ENCODE assay signal across 8 cellular contexts in the genomic region with DNA sequence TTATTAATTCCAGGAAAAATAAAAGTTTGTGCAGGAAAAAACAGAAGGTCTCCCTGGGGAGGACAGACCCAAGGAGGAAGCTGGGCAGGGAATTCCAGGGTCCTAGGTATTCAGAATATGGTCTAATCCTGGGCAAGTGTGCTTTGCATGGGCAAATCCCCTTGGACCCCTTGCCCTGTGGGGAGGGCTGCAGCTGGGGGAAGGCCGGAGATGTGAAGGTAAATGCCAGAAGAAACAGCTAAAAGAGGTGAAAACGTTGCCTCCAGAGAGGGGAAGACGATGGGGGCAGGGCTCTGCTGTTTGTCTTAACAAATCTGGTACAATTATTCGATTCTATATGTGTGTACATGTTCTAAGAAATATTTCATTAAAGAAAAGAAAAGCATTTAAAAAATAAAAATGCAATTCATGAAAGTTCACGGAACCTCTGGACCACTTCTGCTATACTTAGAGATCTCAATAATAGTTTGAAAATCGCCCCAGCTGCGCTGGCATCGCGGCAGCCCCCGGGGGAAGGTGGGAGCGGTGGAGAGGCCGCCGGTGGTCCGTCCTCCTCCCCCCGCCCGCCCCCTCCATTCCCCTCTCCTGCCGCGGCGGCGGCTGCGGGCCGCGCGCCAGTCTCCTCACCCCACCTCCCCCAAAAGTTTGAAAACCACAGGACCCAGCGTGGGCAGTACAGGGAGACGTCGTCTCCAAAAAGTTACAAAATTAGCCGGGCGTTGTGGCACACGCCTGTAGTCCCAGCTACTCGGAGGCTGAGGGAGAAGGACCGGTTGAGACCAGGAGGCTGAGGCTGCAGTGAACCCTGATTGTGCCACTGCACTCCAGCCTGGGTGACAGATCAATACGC. TPM values are rescaled to one million over a fixed set of nuclear protein-coding genes. Genes with fewer than 3 reads are reported as not detected.
DNase-seq lines count a peak whose midpoint lies in the region; ATAC-seq and TF ChIP-seq lines count a peak whose summit lies in the region.

No MANE protein-coding gene starts in this region.

- ATAC-seq in heart right ventricle (peak in 5 of 8 donors; percentile 1 to 23 (median 7)), Right ventricle myocardium superior (ENCODE audit: poor library complexity) (no peak), left lobe of liver (peak; percentile 3), upper lobe of right lung (no peak)

- WGBS in heart right ventricle, 2 donors: 10% methylated on average over 33 of the region's 33 CpGs

- H3K36me3 ChIP-seq in heart right ventricle (no peaks in the 10 kb centered on the region), upper lobe of right lung (no peaks in the 10 kb centered on the region)

- H3K36me3 Mint-ChIP-seq in activated T-helper 2 cell treated with anti-CD3 and anti-CD28 coated beads, Interferon-gamma antibody, Interleukin-2, Interleukin-4, amounts not matched to agents 10 μg/mL and 5 μg/mL and 100 μg/mL, durations not matched to agents 14 hours and 24 hours and 36 hours (ENCODE audit: low read depth): no peaks in the 10 kb centered on the region

- peaks cover 0 to 45% (median 0%) of the 10 kb centered on the region in 7 donors for H3K27me3 ChIP-seq in heart right ventricle
- H3K27me3 ChIP-seq in upper lobe of right lung: no peaks in the 10 kb centered on the region

- peaks cover 29% of the 10 kb centered on the region for H3K27me3 Mint-ChIP-seq in activated T-helper 2 cell treated with anti-CD3 and anti-CD28 coated beads, Interferon-gamma antibody, Interleukin-2, Interleukin-4, amounts not matched to agents 10 μg/mL and 5 μg/mL and 100 μg/mL, durations not matched to agents 14 hours and 24 hours and 36 hours (ENCODE audit: low read depth)

- DNase-seq in heart right ventricle (no peak), Right ventricle myocardium superior (no peak), left lobe of liver (ENCODE audit: low spot score) (no peak), upper lobe of right lung (no peak), AG08396 (ENCODE audit: low spot score) (no peak), occipital lobe (lab: John Stamatoyannopoulos, UW) (no peak)
- no peak for DNase-seq in activated T-helper 2 cell treated with anti-CD3 and anti-CD28 coated beads, Interferon-gamma antibody, Interleukin-2, Interleukin-4, amounts not matched to agents 10 μg/mL and 5 μg/mL and 100 μg/mL, durations not matched to agents 14 hours and 24 hours and 36 hours (ENCODE audit: low spot score)
- no peak for DNase-seq in stimulated activated CD4-positive, alpha-beta T cell treated with anti-CD3 and anti-CD28 coated beads, Interleukin-2, amount 100 ng/mL, for 24 hours

- H3K9me3 ChIP-seq in heart right ventricle (no peaks in the 10 kb centered on the region), upper lobe of right lung (no peaks in the 10 kb centered on the region)

- H3K27ac ChIP-seq in heart right ventricle (peak overlapping the region; percentile 78 to 88 (median 84)), upper lobe of right lung (peak overlapping the region; percentile 82)

- H3K9me3 Mint-ChIP-seq in activated T-helper 2 cell treated with anti-CD3 and anti-CD28 coated beads, Interferon-gamma antibody, Interleukin-2, Interleukin-4, amounts not matched to agents 10 μg/mL and 5 μg/mL and 100 μg/mL, durations not matched to agents 14 hours and 24 hours and 36 hours: no peaks in the 10 kb centered on the region

- intact Hi-C loops in heart right ventricle (cut with DNase I) (no loop called here), Right ventricle myocardium superior (cut with DNase I) (no loop called here), upper lobe of right lung (cut with DNase I) (no loop called here)
- intact Hi-C loops in activated T-helper 2 cell treated with anti-CD3 and anti-CD28 coated beads, Interferon-gamma antibody, Interleukin-2, Interleukin-4, amounts not matched to agents 10 μg/mL and 5 μg/mL and 100 μg/mL, durations not matched to agents 14 hours and 24 hours and 36 hours (cut with micrococcal nuclease): loop anchor here (5.0 kb wide), 1 partner anchor 55 kb away; a partner anchor contains a TSS

- H3K4me3 Mint-ChIP-seq in activated T-helper 2 cell treated with anti-CD3 and anti-CD28 coated beads, Interferon-gamma antibody, Interleukin-2, Interleukin-4, amounts not matched to agents 10 μg/mL and 5 μg/mL and 100 μg/mL, durations not matched to agents 14 hours and 24 hours and 36 hours (ENCODE audit: low read depth): peak overlapping the region; percentile 80

- H3K4me1 ChIP-seq in heart right ventricle (peaks cover 14 to 33% (median 18%) of the 10 kb centered on the region in 9 donors), upper lobe of right lung (peaks cover 20% of the 10 kb centered on the region)

- H3K27ac Mint-ChIP-seq in activated T-helper 2 cell treated with anti-CD3 and anti-CD28 coated beads, Interferon-gamma antibody, Interleukin-2, Interleukin-4, amounts not matched to agents 10 μg/mL and 5 μg/mL and 100 μg/mL, durations not matched to agents 14 hours and 24 hours and 36 hours: no peak overlapping the region

- peaks cover 22% of the 10 kb centered on the region for H3K4me1 Mint-ChIP-seq in activated T-helper 2 cell treated with anti-CD3 and anti-CD28 coated beads, Interferon-gamma antibody, Interleukin-2, Interleukin-4, amounts not matched to agents 10 μg/mL and 5 μg/mL and 100 μg/mL, durations not matched to agents 14 hours and 24 hours and 36 hours (ENCODE audit: low read depth)

- no peak for TF ChIP-seq CTCF in heart right ventricle (IDR thresholded peaks at IDR 0.05)
- TF ChIP-seq CTCF in upper lobe of right lung (IDR thresholded peaks at IDR 0.05): no peak

- H3K4me3 ChIP-seq in heart right ventricle: peak overlapping the region in 9 of 10 donors; percentile 49 to 81 (median 69)
- peak overlapping the region; percentile 57 for H3K4me3 ChIP-seq in upper lobe of right lung

RNA-seq across cellular contexts. Expression of a gene that starts 1.5 kb away (rescaled TPM):
- total RNA-seq in heart right ventricle (10 to 100 TPM; 16.8 to 26.2 (median 21.6) TPM), Right ventricle myocardium superior (19.1 TPM), left lobe of liver (6.3 TPM), upper lobe of right lung (19.9 TPM), occipital lobe (15.0 TPM)
- 10 to 100 TPM; 13.4 to 37.5 TPM for polyA plus RNA-seq in heart right ventricle
- 10.1 and 13.3 TPM in 2 replicates for total RNA-seq in activated T-helper 2 cell treated with anti-CD3 and anti-CD28 coated beads, Interferon-gamma antibody, Interleukin-2, Interleukin-4, amounts not matched to agents 10 μg/mL and 5 μg/mL and 100 μg/mL, durations not matched to agents 14 hours and 24 hours and 36 hours

RNA-seq across cellular contexts. Expression of a gene that starts 16.4 kb away (rescaled TPM):
- total RNA-seq in heart right ventricle: 1 to 10 TPM in 2 of 10 donors, under 1 TPM in 8; 0.25 to 1.5 (median 0.78) TPM
- polyA plus RNA-seq in heart right ventricle: under 1 TPM; 0.04 to 0.22 TPM
- total RNA-seq in Right ventricle myocardium superior: 0.46 TPM
- total RNA-seq in activated T-helper 2 cell treated with anti-CD3 and anti-CD28 coated beads, Interferon-gamma antibody, Interleukin-2, Interleukin-4, amounts not matched to agents 10 μg/mL and 5 μg/mL and 100 μg/mL, durations not matched to agents 14 hours and 24 hours and 36 hours: 0.30 and 0.37 TPM in 2 replicates
- 1.2 TPM for total RNA-seq in left lobe of liver
- 0.75 TPM for total RNA-seq in upper lobe of right lung
- not detected for total RNA-seq in occipital lobe

RNA-seq across cellular contexts. Expression of a gene that starts 53.9 kb away (rescaled TPM):
- total RNA-seq in heart right ventricle (100 to 1,000 TPM in 1 of 10 donors, 10 to 100 TPM in 9; 72.6 to 118 (median 82.2) TPM), Right ventricle myocardium superior (83.0 TPM), left lobe of liver (21.0 TPM), upper lobe of right lung (54.0 TPM), occipital lobe (29.9 TPM)
- polyA plus RNA-seq in heart right ventricle: 10 to 100 TPM; 73.3 to 94.7 TPM
- total RNA-seq in activated T-helper 2 cell treated with anti-CD3 and anti-CD28 coated beads, Interferon-gamma antibody, Interleukin-2, Interleukin-4, amounts not matched to agents 10 μg/mL and 5 μg/mL and 100 μg/mL, durations not matched to agents 14 hours and 24 hours and 36 hours: 67.9 and 73.0 TPM in 2 replicates

Comparison
In these comparisons a context has a peak if more than half of its experiments do, and no peak if none do; other contexts are left out.
1. ATAC-seq: peak in heart right ventricle (5 of 8) and left lobe of liver (single experiment); none in Right ventricle myocardium superior (single experiment) and upper lobe of right lung (single experiment).